Comparison of ENCODE assay signal across 2 cellular contexts in genomic region chr11:34830035-34830434, GRCh38.
A peak's percentile ranks its signal among the peaks of the same experiment; 100 is the strongest.
TF ChIP-seq lines count a peak whose summit lies in the region.

No MANE protein-coding gene starts in this region.

TF ChIP-seq in K562, 482 proteins besides CTCF, POLR2A, EP300 and RAD21 (continued from another document):
- TF ChIP-seq SIN3A (IDR thresholded peaks at IDR 0.05; ENCODE audit: borderline replicate concordance in 2 of 2, control insufficient read depth in 1 of 2, low read depth in 2 of 2, low read length in 2 of 2) (no peak), CBFA2T3 (IDR thresholded peaks at IDR 0.05) (peak; percentile 59), ATF7 (IDR thresholded peaks at IDR 0.05) (peak; percentile 28; the same call in 1 of the 2 replicates), ATF3 (IDR thresholded peaks at IDR 0.05) (0 out of 2 replicates have a peak, but pooled peaks have one; percentile 18), ATF3 (CRISPR knock-in tag; conservative IDR thresholded peaks at IDR 0.05) (no peak)

TF ChIP-seq in HepG2, 621 proteins besides CTCF, POLR2A, EP300 and RAD21 (continued from another document):
- TF ChIP-seq MLXIP (CRISPR knock-in tag; IDR thresholded peaks at IDR 0.05; ENCODE audit: borderline replicate concordance), result no peak
- no peak for TF ChIP-seq SPEN (CRISPR knock-in tag; IDR thresholded peaks at IDR 0.05; ENCODE audit: low read depth)
- no peak for TF ChIP-seq MZF1 (CRISPR knock-in tag; IDR thresholded peaks at IDR 0.05; ENCODE audit: borderline replicate concordance)
TF ChIP-seq in HepG2: peak in this region for 0.
